In the genomic region with DNA sequence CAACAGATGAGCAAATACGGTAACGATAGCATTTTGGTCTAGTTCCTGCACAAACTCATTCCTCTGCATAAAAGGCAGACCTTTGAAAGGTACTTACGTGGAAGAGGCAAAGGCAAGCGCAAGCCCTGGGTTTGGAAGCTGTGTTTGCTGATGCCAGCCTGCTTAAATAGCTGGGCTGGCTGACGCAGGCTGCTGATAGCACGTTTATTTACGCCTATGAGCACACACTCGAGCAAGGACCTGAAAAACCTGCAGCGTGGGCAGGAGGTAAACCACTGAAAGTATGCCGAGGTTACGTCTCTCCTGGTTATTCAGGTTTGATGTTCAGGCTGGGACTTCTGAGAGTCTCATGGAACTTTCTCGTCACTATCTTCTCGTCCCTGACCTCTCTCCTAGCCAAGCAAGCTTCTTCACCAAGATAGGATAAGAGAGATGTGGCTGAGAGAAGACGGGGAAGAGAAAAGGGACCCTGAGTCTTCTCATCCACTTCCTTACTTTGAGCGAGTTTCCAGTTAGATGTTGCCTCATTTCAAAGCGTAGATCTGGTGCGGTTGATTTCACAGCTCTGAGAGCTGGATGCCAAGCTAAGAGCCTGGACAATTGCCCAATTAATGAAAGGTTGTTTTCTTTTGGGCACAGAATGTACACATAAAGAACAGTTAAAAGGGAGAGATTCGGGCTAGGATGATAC, we compare ENCODE assay signal across 2 cellular contexts.
TF ChIP-seq lines count a peak whose summit lies in the region.

A gene with protein sequence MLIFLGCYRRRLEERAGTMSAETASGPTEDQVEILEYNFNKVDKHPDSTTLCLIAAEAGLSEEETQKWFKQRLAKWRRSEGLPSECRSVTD (minus strand): TSS at position 139 of the 691 bp plus-strand sequence. CDS start 23,480 bp downstream, outside the sequence.

TF ChIP-seq in HEK293, 187 proteins besides CTCF, POLR2A, EP300 and RAD21 (continues in another document):
- TF ChIP-seq, protein P1, sequence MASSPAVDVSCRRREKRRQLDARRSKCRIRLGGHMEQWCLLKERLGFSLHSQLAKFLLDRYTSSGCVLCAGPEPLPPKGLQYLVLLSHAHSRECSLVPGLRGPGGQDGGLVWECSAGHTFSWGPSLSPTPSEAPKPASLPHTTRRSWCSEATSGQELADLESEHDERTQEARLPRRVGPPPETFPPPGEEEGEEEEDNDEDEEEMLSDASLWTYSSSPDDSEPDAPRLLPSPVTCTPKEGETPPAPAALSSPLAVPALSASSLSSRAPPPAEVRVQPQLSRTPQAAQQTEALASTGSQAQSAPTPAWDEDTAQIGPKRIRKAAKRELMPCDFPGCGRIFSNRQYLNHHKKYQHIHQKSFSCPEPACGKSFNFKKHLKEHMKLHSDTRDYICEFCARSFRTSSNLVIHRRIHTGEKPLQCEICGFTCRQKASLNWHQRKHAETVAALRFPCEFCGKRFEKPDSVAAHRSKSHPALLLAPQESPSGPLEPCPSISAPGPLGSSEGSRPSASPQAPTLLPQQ (tag by site-specific recombination; IDR thresholded peaks at IDR 0.05) = peak; percentile 60; the same call in 1 of the 2 replicates
- TF ChIP-seq ZFHX2 (tag by site-specific recombination; conservative IDR thresholded peaks at IDR 0.05) (peak; percentile 30; the same call in 1 of the 2 replicates), ZBTB17 (tag by site-specific recombination; IDR thresholded peaks at IDR 0.05) (peak; percentile 54), ZNF660 (tag by site-specific recombination; IDR thresholded peaks at IDR 0.05) (peak; percentile 87; the same call in 1 of the 2 replicates), ZNF221 (tag by site-specific recombination; IDR thresholded peaks at IDR 0.05; ENCODE audit: borderline replicate concordance) (no peak), ZNF521 (tag by site-specific recombination; IDR thresholded peaks at IDR 0.05) (no peak), TRIM28 (IDR thresholded peaks at IDR 0.05; ENCODE audit: borderline replicate concordance, low read length) (0 out of 2 replicates have a peak, but pooled peaks have one; percentile 34), ZNF266 (tag by site-specific recombination; IDR thresholded peaks at IDR 0.05; ENCODE audit: low read depth) (no peak), ZNF133 (tag by site-specific recombination; IDR thresholded peaks at IDR 0.05) (no peak), ZBTB20 (tag by site-specific recombination; IDR thresholded peaks at IDR 0.05) (0 out of 2 replicates have a peak, but pooled peaks have one; percentile 41), ZNF600 (tag by site-specific recombination; IDR thresholded peaks at IDR 0.05) (0 out of 2 replicates have a peak, but pooled peaks have one; percentile 37), ZNF48 (tag by site-specific recombination; IDR thresholded peaks at IDR 0.05) (no peak), RBAK (tag by site-specific recombination; IDR thresholded peaks at IDR 0.05) (no peak), ZNF335 (tag by site-specific recombination; conservative IDR thresholded peaks at IDR 0.05) (peak; percentile 62; the same call in 1 of the 2 replicates), GLI4 (tag by site-specific recombination; IDR thresholded peaks at IDR 0.05) (no peak)
- TF ChIP-seq, protein P2, sequence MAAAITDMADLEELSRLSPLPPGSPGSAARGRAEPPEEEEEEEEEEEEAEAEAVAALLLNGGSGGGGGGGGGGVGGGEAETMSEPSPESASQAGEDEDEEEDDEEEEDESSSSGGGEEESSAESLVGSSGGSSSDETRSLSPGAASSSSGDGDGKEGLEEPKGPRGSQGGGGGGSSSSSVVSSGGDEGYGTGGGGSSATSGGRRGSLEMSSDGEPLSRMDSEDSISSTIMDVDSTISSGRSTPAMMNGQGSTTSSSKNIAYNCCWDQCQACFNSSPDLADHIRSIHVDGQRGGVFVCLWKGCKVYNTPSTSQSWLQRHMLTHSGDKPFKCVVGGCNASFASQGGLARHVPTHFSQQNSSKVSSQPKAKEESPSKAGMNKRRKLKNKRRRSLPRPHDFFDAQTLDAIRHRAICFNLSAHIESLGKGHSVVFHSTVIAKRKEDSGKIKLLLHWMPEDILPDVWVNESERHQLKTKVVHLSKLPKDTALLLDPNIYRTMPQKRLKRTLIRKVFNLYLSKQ (tag by site-specific recombination; IDR thresholded peaks at IDR 0.05; ENCODE audit: borderline replicate concordance) = no peak
- TF ChIP-seq, protein P3, sequence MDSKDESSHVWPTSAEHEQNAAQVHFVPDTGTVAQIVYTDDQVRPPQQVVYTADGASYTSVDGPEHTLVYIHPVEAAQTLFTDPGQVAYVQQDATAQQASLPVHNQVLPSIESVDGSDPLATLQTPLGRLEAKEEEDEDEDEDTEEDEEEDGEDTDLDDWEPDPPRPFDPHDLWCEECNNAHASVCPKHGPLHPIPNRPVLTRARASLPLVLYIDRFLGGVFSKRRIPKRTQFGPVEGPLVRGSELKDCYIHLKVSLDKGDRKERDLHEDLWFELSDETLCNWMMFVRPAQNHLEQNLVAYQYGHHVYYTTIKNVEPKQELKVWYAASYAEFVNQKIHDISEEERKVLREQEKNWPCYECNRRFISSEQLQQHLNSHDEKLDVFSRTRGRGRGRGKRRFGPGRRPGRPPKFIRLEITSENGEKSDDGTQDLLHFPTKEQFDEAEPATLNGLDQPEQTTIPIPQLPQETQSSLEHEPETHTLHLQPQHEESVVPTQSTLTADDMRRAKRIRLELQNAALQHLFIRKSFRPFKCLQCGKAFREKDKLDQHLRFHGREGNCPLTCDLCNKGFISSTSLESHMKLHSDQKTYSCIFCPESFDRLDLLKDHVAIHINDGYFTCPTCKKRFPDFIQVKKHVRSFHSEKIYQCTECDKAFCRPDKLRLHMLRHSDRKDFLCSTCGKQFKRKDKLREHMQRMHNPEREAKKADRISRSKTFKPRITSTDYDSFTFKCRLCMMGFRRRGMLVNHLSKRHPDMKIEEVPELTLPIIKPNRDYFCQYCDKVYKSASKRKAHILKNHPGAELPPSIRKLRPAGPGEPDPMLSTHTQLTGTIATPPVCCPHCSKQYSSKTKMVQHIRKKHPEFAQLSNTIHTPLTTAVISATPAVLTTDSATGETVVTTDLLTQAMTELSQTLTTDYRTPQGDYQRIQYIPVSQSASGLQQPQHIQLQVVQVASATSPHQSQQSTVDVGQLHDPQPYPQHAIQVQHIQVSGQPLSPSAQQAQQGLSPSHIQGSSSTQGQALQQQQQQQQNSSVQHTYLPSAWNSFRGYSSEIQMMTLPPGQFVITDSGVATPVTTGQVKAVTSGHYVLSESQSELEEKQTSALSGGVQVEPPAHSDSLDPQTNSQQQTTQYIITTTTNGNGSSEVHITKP (tag by site-specific recombination; IDR thresholded peaks at IDR 0.05) = peak; percentile 37
- TF ChIP-seq, protein P4, sequence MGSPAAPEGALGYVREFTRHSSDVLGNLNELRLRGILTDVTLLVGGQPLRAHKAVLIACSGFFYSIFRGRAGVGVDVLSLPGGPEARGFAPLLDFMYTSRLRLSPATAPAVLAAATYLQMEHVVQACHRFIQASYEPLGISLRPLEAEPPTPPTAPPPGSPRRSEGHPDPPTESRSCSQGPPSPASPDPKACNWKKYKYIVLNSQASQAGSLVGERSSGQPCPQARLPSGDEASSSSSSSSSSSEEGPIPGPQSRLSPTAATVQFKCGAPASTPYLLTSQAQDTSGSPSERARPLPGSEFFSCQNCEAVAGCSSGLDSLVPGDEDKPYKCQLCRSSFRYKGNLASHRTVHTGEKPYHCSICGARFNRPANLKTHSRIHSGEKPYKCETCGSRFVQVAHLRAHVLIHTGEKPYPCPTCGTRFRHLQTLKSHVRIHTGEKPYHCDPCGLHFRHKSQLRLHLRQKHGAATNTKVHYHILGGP (tag by site-specific recombination; IDR thresholded peaks at IDR 0.05) = no peak

TF ChIP-seq in SK-N-SH, 30 proteins besides CTCF, POLR2A, EP300 and RAD21:
- TF ChIP-seq, protein P5, sequence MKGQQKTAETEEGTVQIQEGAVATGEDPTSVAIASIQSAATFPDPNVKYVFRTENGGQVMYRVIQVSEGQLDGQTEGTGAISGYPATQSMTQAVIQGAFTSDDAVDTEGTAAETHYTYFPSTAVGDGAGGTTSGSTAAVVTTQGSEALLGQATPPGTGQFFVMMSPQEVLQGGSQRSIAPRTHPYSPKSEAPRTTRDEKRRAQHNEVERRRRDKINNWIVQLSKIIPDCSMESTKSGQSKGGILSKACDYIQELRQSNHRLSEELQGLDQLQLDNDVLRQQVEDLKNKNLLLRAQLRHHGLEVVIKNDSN (IDR thresholded peaks at IDR 0.05; ENCODE audit: borderline replicate concordance, low read depth) = no peak
- no peak for TF ChIP-seq RFX5 (IDR thresholded peaks at IDR 0.05; ENCODE audit: low read length)
- TF ChIP-seq TCF12 (IDR thresholded peaks at IDR 0.05) = no peak
- TF ChIP-seq, protein P6, sequence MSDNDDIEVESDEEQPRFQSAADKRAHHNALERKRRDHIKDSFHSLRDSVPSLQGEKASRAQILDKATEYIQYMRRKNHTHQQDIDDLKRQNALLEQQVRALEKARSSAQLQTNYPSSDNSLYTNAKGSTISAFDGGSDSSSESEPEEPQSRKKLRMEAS (IDR thresholded peaks at IDR 0.05; ENCODE audit: low read depth) = no peak
- no peak for TF ChIP-seq FOSL2 (IDR thresholded peaks at IDR 0.05; ENCODE audit: borderline replicate concordance, low read depth)
- TF ChIP-seq CHD2 (IDR thresholded peaks at IDR 0.05; ENCODE audit: low read length, partially characterized antibody) = no peak
- TF ChIP-seq, protein P7, sequence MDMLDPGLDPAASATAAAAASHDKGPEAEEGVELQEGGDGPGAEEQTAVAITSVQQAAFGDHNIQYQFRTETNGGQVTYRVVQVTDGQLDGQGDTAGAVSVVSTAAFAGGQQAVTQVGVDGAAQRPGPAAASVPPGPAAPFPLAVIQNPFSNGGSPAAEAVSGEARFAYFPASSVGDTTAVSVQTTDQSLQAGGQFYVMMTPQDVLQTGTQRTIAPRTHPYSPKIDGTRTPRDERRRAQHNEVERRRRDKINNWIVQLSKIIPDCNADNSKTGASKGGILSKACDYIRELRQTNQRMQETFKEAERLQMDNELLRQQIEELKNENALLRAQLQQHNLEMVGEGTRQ (IDR thresholded peaks at IDR 0.05; ENCODE audit: borderline replicate concordance, low read depth, low read length) = no peak
- no peak for TF ChIP-seq GABPA (IDR thresholded peaks at IDR 0.05; ENCODE audit: low read depth)
TF ChIP-seq in SK-N-SH: peak in this region for 0.
